ENCODE assay signal across 19 cellular contexts in genomic region chr14:81206115-81206514, GRCh38. TPM values are rescaled to one million over a fixed set of nuclear protein-coding genes. Genes with fewer than 3 reads are reported as not detected.
DNase-seq lines count a peak whose midpoint lies in the region; ATAC-seq, FAIRE-seq and TF ChIP-seq lines count a peak whose summit lies in the region.
"Had no signal": no experiment of that assay in that cellular context is flagged by ENCODE, and none has a peak within 500 bp of the region (broad histone marks: within the 10 kb centered on the region; RNA-seq: fewer than 3 reads in every experiment).

No MANE protein-coding gene starts in this region.

- 90 to 91% methylated on average over 4 of the region's 4 CpGs for WGBS in heart right ventricle, 2 donors

- H3K36me3 ChIP-seq in heart right ventricle (peaks cover 0 to 97% (median 23%) of the 10 kb centered on the region in 9 donors), left ventricle myocardium inferior (peaks cover 41% of the 10 kb centered on the region)

- H3K27me3 ChIP-seq in heart right ventricle (no peaks in the 10 kb centered on the region), left ventricle myocardium inferior (ENCODE audit: low read depth) (no peaks in the 10 kb centered on the region)
- H3K27me3 ChIP-seq: esophagus squamous epithelium, pancreas, spleen had no signal

- no peak for FAIRE-seq in RCC 7860 (lab: Jason Lieb, UNC)
- FAIRE-seq: GM19239, pancreas had no signal

- H3K4me1 ChIP-seq in heart right ventricle (peaks cover 0 to 33% (median 16%) of the 10 kb centered on the region in 9 donors), left ventricle myocardium inferior (peaks cover 22% of the 10 kb centered on the region)
- H3K4me1 ChIP-seq: esophagus squamous epithelium, pancreas had no signal

- intact Hi-C loops in heart right ventricle (cut with DNase I) = no loop called here
- intact Hi-C loops in left cardiac atrium (cut with DNase I) = no loop called here
- intact Hi-C loops in left ventricle myocardium inferior (cut with micrococcal nuclease) = no loop called here

- DNase-seq in heart right ventricle (no peak), left cardiac atrium (no peak), RCC 7860 (ENCODE audit: low spot score) (peak; percentile 14), left ventricle myocardium inferior (no peak), cortex of kidney (lab: John Stamatoyannopoulos, UW) (no peak), NCI-H1048 (lab: John Stamatoyannopoulos, UW) (no peak)
- DNase-seq: activated CD4-positive, alpha-beta T cell treated with anti-CD3 and anti-CD28 coated beads, Interleukin-2, amount 10 ng/mL, durations not matched to agents 24 days and 14 days; aorta; esophagus squamous epithelium; KG1; kidney glomerular epithelial cell; NCI-H1436; pancreas; SHP77 treated with DMSO at 0.1 percent for 48 hours; spleen; T-helper 17 cell had no signal

- H3K27ac ChIP-seq in heart right ventricle (peak overlapping the region in 4 of 10 donors; percentile 4 to 74 (median 48)), left ventricle myocardium inferior (replicated peaks) (peak overlapping the region; percentile 57)
- H3K27ac ChIP-seq: coronary artery, esophagus squamous epithelium, pancreas, spleen had no signal

- H3K9me3 ChIP-seq in heart right ventricle = no peaks in the 10 kb centered on the region
- H3K9me3 ChIP-seq in left ventricle myocardium inferior (replicated peaks) = no peaks in the 10 kb centered on the region
- H3K9me3 ChIP-seq: esophagus squamous epithelium, pancreas, spleen had no signal

- TF ChIP-seq CTCF in heart right ventricle (IDR thresholded peaks at IDR 0.05) (no peak), left ventricle myocardium inferior (IDR thresholded peaks at IDR 0.05; ENCODE audit: borderline replicate concordance) (no peak)

- no peak overlapping the region for H3K4me3 ChIP-seq in heart right ventricle
- H3K4me3 ChIP-seq in left ventricle myocardium inferior = no peak overlapping the region
- H3K4me3 ChIP-seq: coronary artery, esophagus squamous epithelium, pancreas, spleen had no signal

- peak in 5 of 8 donors; percentile 17 to 41 (median 22) for ATAC-seq in heart right ventricle
- ATAC-seq in left cardiac atrium = no peak
- no peak for ATAC-seq in HG03139 (IDR thresholded peaks at IDR 0.05; ENCODE audit: unreplicated experiment)
- ATAC-seq: T-helper 17 cell had no signal

RNA-seq across cellular contexts. Expression of gene GTF2A1, which starts 14.6 kb away (rescaled TPM):
- 10 to 100 TPM; 14.8 to 28.3 (median 23.6) TPM for total RNA-seq in heart right ventricle
- polyA plus RNA-seq in heart right ventricle = 1 to 10 TPM; 4.3 to 4.4 TPM
- total RNA-seq in left cardiac atrium = 10 to 100 TPM; 16.7 to 17.7 TPM
- total RNA-seq in left ventricle myocardium inferior = 20.8 TPM

Comparison
In these comparisons a context has a peak if more than half of its experiments do, and no peak if none do; other contexts are left out.
1. ATAC-seq: peak in heart right ventricle (5 of 8); none in left cardiac atrium (0 of 2) and HG03139 (single experiment).